8 cellular contexts compared by ENCODE assay signal in the genomic region with DNA sequence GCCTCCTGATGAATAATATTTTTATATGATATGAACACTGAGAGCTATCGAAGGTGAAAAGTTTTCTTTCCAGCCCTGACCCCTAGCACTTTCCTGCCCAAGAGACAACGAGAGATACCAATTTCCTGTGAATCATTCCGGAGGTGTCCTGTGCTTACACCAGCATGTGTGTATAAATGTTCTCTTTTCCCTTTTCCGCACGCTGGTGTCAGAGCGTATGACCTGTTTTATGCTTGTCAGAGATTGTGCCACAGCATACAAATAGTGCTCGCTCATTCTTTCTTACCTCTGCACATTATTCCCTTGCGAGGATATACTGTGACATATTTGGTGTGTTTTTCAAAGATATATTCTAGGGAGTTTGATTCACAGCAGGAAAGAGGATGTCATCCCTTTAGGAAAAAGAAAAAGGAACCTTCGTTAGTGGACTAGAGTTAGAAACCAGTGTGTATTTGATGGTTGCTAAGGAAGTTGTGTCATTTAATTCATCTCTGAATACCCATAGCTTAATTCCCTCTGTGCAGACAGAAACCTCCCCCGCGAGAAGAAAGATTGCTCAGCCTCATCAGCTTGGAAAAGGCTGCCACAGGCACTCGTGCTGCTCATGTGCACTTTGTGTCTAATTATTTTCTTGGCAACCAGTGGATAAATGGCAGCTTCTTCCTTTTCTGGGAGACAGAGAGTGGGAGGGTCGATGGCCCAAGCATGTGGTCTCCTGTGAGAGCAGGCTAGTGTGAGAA. TPM values are rescaled to one million over a fixed set of nuclear protein-coding genes. Genes with fewer than 3 reads are reported as not detected.
DNase-seq lines count a peak whose midpoint lies in the region; ATAC-seq and TF ChIP-seq lines count a peak whose summit lies in the region.

No MANE protein-coding gene starts in this region.

- TF ChIP-seq CTCF in AG10803 (conservative IDR thresholded peaks at IDR 0.05; ENCODE audit: low read length) (no peak), astrocyte of the spinal cord (IDR thresholded peaks at IDR 0.05; ENCODE audit: low read depth, low read length) (no peak)

- no peak for ATAC-seq in GM21529 (IDR thresholded peaks at IDR 0.05; ENCODE audit: unreplicated experiment)
- no peak for ATAC-seq in stimulated activated naive CD8-positive, alpha-beta T cell treated with anti-CD3 and anti-CD28 coated beads, Interleukin-15, Interleukin-2, amounts not matched to agents 100 U/mL and 50 U/mL, for 24 hours

- DNase-seq in AG10803 (ENCODE audit: low read depth) = peak; percentile 70
- DNase-seq in MG63 = peak; percentile 59
- peak; percentile 79 for DNase-seq in astrocyte of the spinal cord (ENCODE audit: low read depth, low spot score)
- DNase-seq in left kidney (ENCODE audit: low read depth, low spot score) = peak; percentile 88
- peak; percentile 59 for DNase-seq in stromal cell of bone marrow (ENCODE audit: low read depth)
- DNase-seq in stimulated activated naive CD8-positive, alpha-beta T cell treated with anti-CD3 and anti-CD28 coated beads, Interleukin-15, Interleukin-2, amounts not matched to agents 100 U/mL and 50 U/mL, for 24 hours = no peak
- DNase-seq in activated CD4-positive, alpha-beta T cell treated with anti-CD3 and anti-CD28 coated beads, Interleukin-2, amount 50 U/mL, for 48 hours = no peak

- no peaks in the 10 kb centered on the region for H3K27me3 ChIP-seq in MG63

- H3K4me3 ChIP-seq in AG10803 (ENCODE audit: low read length) (no peak overlapping the region), MG63 (no peak overlapping the region), astrocyte of the spinal cord (ENCODE audit: low read depth, low read length) (no peak overlapping the region)

- H3K36me3 ChIP-seq in MG63 = no peaks in the 10 kb centered on the region

- in situ Hi-C loops in astrocyte of the spinal cord (cut with HindIII; ENCODE audit: low sequenced_read_pairs) = no loop called here

- H3K9me3 ChIP-seq in MG63 = peaks cover 13% of the 10 kb centered on the region

RNA-seq across cellular contexts. Expression of a gene that starts 14.8 kb away (rescaled TPM):
- total RNA-seq in MG63 (2014; rRNA removed; shearing (Covaris generic); ENCODE audit: low replicate concordance) = 0.36 TPM in 1 of 2 replicates, not detected in the other

RNA-seq across cellular contexts. Expression of a gene that starts 17.9 kb away (rescaled TPM):
- total RNA-seq in MG63 (2014; rRNA removed; shearing (Covaris generic); ENCODE audit: low replicate concordance) = 17.1 and 20.3 TPM in 2 replicates

RNA-seq across cellular contexts. Expression of a gene that starts 36.3 kb away (rescaled TPM):
- 1,843 and 1,874 TPM in 2 replicates for total RNA-seq in MG63 (2014; rRNA removed; shearing (Covaris generic); ENCODE audit: low replicate concordance)

Comparison
In these comparisons a context has a peak if more than half of its experiments do, and no peak if none do; other contexts are left out.
1. DNase-seq: peak in AG10803 (single experiment), MG63 (single experiment), astrocyte of the spinal cord (single experiment), left kidney (single experiment) and stromal cell of bone marrow (single experiment); none in stimulated activated naive CD8-positive, alpha-beta T cell treated with anti-CD3 and anti-CD28 coated beads, Interleukin-15, Interleukin-2, amounts not matched to agents 100 U/mL and 50 U/mL, for 24 hours (single experiment) and activated CD4-positive, alpha-beta T cell treated with anti-CD3 and anti-CD28 coated beads, Interleukin-2, amount 50 U/mL, for 48 hours (0 of 2).